1 cellular context compared by ENCODE assay signal in the genomic region with DNA sequence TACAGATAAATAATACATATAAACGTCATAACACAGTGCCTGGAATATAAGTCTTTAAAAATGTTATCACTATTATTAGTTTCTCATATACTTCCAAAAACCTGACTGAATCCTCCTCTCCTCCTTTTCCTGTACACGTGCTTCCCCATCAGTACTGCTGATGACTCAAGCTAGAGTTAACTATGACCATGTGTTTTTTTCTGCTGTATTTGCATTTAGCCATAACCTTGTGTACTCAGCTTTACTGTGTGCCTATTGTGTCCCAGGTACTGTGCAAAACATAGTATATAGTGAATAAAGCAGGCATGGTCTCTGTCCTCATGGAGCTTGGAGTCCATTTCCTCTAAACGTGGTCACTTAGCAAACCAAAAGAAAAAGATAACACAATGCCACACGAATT.
TF ChIP-seq lines count a peak whose summit lies in the region.

No MANE protein-coding gene starts in this region.

TF ChIP-seq in IMR-90, 13 proteins besides CTCF, POLR2A, EP300 and RAD21 (continued from another document):
- TF ChIP-seq FOS (IDR thresholded peaks at IDR 0.05; ENCODE audit: low read depth, low read length) = 0 out of 2 replicates have a peak, but pooled peaks have one; percentile 13
- TF ChIP-seq, protein P1, sequence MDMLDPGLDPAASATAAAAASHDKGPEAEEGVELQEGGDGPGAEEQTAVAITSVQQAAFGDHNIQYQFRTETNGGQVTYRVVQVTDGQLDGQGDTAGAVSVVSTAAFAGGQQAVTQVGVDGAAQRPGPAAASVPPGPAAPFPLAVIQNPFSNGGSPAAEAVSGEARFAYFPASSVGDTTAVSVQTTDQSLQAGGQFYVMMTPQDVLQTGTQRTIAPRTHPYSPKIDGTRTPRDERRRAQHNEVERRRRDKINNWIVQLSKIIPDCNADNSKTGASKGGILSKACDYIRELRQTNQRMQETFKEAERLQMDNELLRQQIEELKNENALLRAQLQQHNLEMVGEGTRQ (IDR thresholded peaks at IDR 0.05; ENCODE audit: low read depth, low read length) = no peak
